ENCODE assay signal across 10 cellular contexts in genomic region chr6:96925290-96925687, GRCh38. TPM values are rescaled to one million over a fixed set of nuclear protein-coding genes. Genes with fewer than 3 reads are reported as not detected.
DNase-seq lines count a peak whose midpoint lies in the region; ATAC-seq and FAIRE-seq lines count a peak whose summit lies in the region.
"Had no signal": no experiment of that assay in that cellular context is flagged by ENCODE, and none has a peak within 500 bp of the region (broad histone marks: within the 10 kb centered on the region; RNA-seq: fewer than 3 reads in every experiment).

No MANE protein-coding gene starts in this region.

- peak overlapping the region; percentile 89 for H3K27ac Mint-ChIP-seq in T-helper 2 cell treated with Interferon-gamma antibody and Interleukin-4, amounts not matched to agents 5 μg/mL and 100 μg/mL, for 36 hours
- peak overlapping the region; percentile 88 for H3K27ac Mint-ChIP-seq in activated T-helper 17 cell treated with anti-CD3 and anti-CD28 coated beads, Interleukin-2, amount 50 U/mL, for 72 hours
- H3K27ac Mint-ChIP-seq in immature natural killer cell, result peak overlapping the region; percentile 93 to 96 (median 96)
- peak overlapping the region in 1 of 2 donors; percentile 78 for H3K27ac Mint-ChIP-seq in stimulated activated naive CD8-positive, alpha-beta T cell treated with anti-CD3 and anti-CD28 coated beads, Interleukin-15, amount 100 ng/mL, for 72 hours

- no peaks in the 10 kb centered on the region for H3K9me3 ChIP-seq in small intestine (ENCODE audit: control insufficient read depth, low read depth)
- H3K9me3 ChIP-seq: left lung had no signal

- peaks cover 15% of the 10 kb centered on the region for H3K27me3 Mint-ChIP-seq in T-helper 2 cell treated with Interferon-gamma antibody and Interleukin-4, amounts not matched to agents 5 μg/mL and 100 μg/mL, for 36 hours (ENCODE audit: low read depth)
- peaks cover 3% of the 10 kb centered on the region for H3K27me3 Mint-ChIP-seq in activated T-helper 17 cell treated with anti-CD3 and anti-CD28 coated beads, Interleukin-2, amount 50 U/mL, for 72 hours
- H3K27me3 Mint-ChIP-seq in immature natural killer cell (ENCODE audit: low read depth in 3 of 3), result peaks cover 13 to 17% (median 14%) of the 10 kb centered on the region in 3 donors
- no peaks in the 10 kb centered on the region for H3K27me3 Mint-ChIP-seq in stimulated activated naive CD8-positive, alpha-beta T cell treated with anti-CD3 and anti-CD28 coated beads, Interleukin-15, amount 100 ng/mL, for 72 hours

- no peak for ATAC-seq in activated T-helper 17 cell treated with anti-CD3 and anti-CD28 coated beads, Interleukin-2, amount 50 U/mL, for 72 hours (replicated peaks)
- no peak for ATAC-seq in stimulated activated naive CD8-positive, alpha-beta T cell treated with anti-CD3 and anti-CD28 coated beads, Interleukin-15, amount 100 ng/mL, for 72 hours
- ATAC-seq in HG03097 (IDR thresholded peaks at IDR 0.05; ENCODE audit: low FRiP score, unreplicated experiment), result no peak

- H3K4me1 Mint-ChIP-seq in T-helper 2 cell treated with Interferon-gamma antibody and Interleukin-4, amounts not matched to agents 5 μg/mL and 100 μg/mL, for 36 hours (ENCODE audit: low read depth), result peaks cover 29% of the 10 kb centered on the region
- peaks cover 18% of the 10 kb centered on the region for H3K4me1 Mint-ChIP-seq in activated T-helper 17 cell treated with anti-CD3 and anti-CD28 coated beads, Interleukin-2, amount 50 U/mL, for 72 hours
- peaks cover 26 to 35% of the 10 kb centered on the region in 2 donors for H3K4me1 Mint-ChIP-seq in immature natural killer cell
- peaks cover 38% of the 10 kb centered on the region for H3K4me1 Mint-ChIP-seq in stimulated activated naive CD8-positive, alpha-beta T cell treated with anti-CD3 and anti-CD28 coated beads, Interleukin-15, amount 100 ng/mL, for 72 hours

- H3K4me3 ChIP-seq in small intestine (ENCODE audit: low read depth in 1 of 2, low read length in 2 of 2), result peak overlapping the region in 1 of 2 donors; percentile 67

- no peak for DNase-seq in T-helper 2 cell treated with Interferon-gamma antibody and Interleukin-4, amounts not matched to agents 5 μg/mL and 100 μg/mL, for 36 hours (ENCODE audit: low spot score)
- no peak for DNase-seq in T-helper 2 cell
- DNase-seq in immature natural killer cell, result no peak
- DNase-seq in stimulated activated naive CD8-positive, alpha-beta T cell treated with anti-CD3 and anti-CD28 coated beads, Interleukin-15, amount 100 ng/mL, for 72 hours, result no peak
- no peak for DNase-seq in small intestine
- no peak for DNase-seq in RPMI8226
- DNase-seq: left lung had no signal

- no peaks in the 10 kb centered on the region for H3K27me3 ChIP-seq in small intestine (ENCODE audit: control insufficient read depth in 2 of 2, insufficient read depth in 2 of 2, low read length in 2 of 2)

- H3K36me3 ChIP-seq in small intestine (ENCODE audit: control insufficient read depth in 2 of 2, insufficient read depth in 2 of 2, low read length in 2 of 2), result no peaks in the 10 kb centered on the region
- H3K36me3 ChIP-seq: left lung had no signal

- no peak for FAIRE-seq in small intestine (lab: Jason Lieb, UNC)

- no peaks in the 10 kb centered on the region for H3K9me3 Mint-ChIP-seq in T-helper 2 cell treated with Interferon-gamma antibody and Interleukin-4, amounts not matched to agents 5 μg/mL and 100 μg/mL, for 36 hours
- no peaks in the 10 kb centered on the region for H3K9me3 Mint-ChIP-seq in activated T-helper 17 cell treated with anti-CD3 and anti-CD28 coated beads, Interleukin-2, amount 50 U/mL, for 72 hours
- H3K9me3 Mint-ChIP-seq in immature natural killer cell, result no peaks in the 10 kb centered on the region
- no peaks in the 10 kb centered on the region for H3K9me3 Mint-ChIP-seq in stimulated activated naive CD8-positive, alpha-beta T cell treated with anti-CD3 and anti-CD28 coated beads, Interleukin-15, amount 100 ng/mL, for 72 hours

- H3K4me3 Mint-ChIP-seq in T-helper 2 cell treated with Interferon-gamma antibody and Interleukin-4, amounts not matched to agents 5 μg/mL and 100 μg/mL, for 36 hours, result peak overlapping the region; percentile 96
- peak overlapping the region; percentile 94 for H3K4me3 Mint-ChIP-seq in activated T-helper 17 cell treated with anti-CD3 and anti-CD28 coated beads, Interleukin-2, amount 50 U/mL, for 72 hours
- H3K4me3 Mint-ChIP-seq in immature natural killer cell, result peak overlapping the region; percentile 92 to 97 (median 96)
- peak overlapping the region; percentile 93 to 95 for H3K4me3 Mint-ChIP-seq in stimulated activated naive CD8-positive, alpha-beta T cell treated with anti-CD3 and anti-CD28 coated beads, Interleukin-15, amount 100 ng/mL, for 72 hours

- H3K4me1 ChIP-seq in small intestine (ENCODE audit: control insufficient read depth in 2 of 2, insufficient read depth in 1 of 2, low read depth in 1 of 2, low read length in 1 of 2), result peaks cover 0 to 2% of the 10 kb centered on the region in 2 donors

- peak overlapping the region in 1 of 2 donors; percentile 75 for H3K27ac ChIP-seq in small intestine (ENCODE audit: low read depth in 1 of 2, low read length in 1 of 2)

- H3K36me3 Mint-ChIP-seq in T-helper 2 cell treated with Interferon-gamma antibody and Interleukin-4, amounts not matched to agents 5 μg/mL and 100 μg/mL, for 36 hours (ENCODE audit: low read depth), result no peaks in the 10 kb centered on the region
- H3K36me3 Mint-ChIP-seq in activated T-helper 17 cell treated with anti-CD3 and anti-CD28 coated beads, Interleukin-2, amount 50 U/mL, for 72 hours (ENCODE audit: low read depth), result no peaks in the 10 kb centered on the region
- H3K36me3 Mint-ChIP-seq in immature natural killer cell, result no peaks in the 10 kb centered on the region

- 17 to 41% (median 25%) methylated on average over 8 of the region's 8 CpGs for whole genome bisulfite sequencing in small intestine, 3 donors

RNA-seq across cellular contexts. Expression of gene KLHL32, which starts 0.8 kb away (rescaled TPM):
- 1 to 10 TPM; 1.6 to 3.0 TPM for total RNA-seq in activated T-helper 17 cell treated with anti-CD3 and anti-CD28 coated beads, Interleukin-2, amount 50 U/mL, for 72 hours
- polyA plus RNA-seq in immature natural killer cell, result 1 to 10 TPM in 1 of 3 donors, under 1 TPM in 2; 0.13 to 1.0 (median 0.66) TPM
- polyA plus RNA-seq in small intestine, result under 1 TPM in 2 of 3 donors, not detected in 1; 0.60 to 0.89 TPM
- total RNA-seq: M059J had no signal

RNA-seq across cellular contexts. Expression of gene NDUFAF4, which starts 27.6 kb away (rescaled TPM):
- 10 to 100 TPM; 20.2 to 44.1 TPM for total RNA-seq in activated T-helper 17 cell treated with anti-CD3 and anti-CD28 coated beads, Interleukin-2, amount 50 U/mL, for 72 hours
- polyA plus RNA-seq in immature natural killer cell, result 10 to 100 TPM; 36.4 to 86.2 (median 56.6) TPM
- polyA plus RNA-seq in small intestine, result 10 to 100 TPM; 35.1 to 46.2 (median 38.3) TPM
